ENCODE assay signal across 24 cellular contexts in genomic region chr17:64702815-64703214, GRCh38. TPM values are rescaled to one million over a fixed set of nuclear protein-coding genes. Genes with fewer than 3 reads are reported as not detected.
DNase-seq lines count a peak whose midpoint lies in the region; ATAC-seq, FAIRE-seq and TF ChIP-seq lines count a peak whose summit lies in the region.
"Had no signal": no experiment of that assay in that cellular context is flagged by ENCODE, and none has a peak within 500 bp of the region (broad histone marks: within the 10 kb centered on the region; RNA-seq: fewer than 3 reads in every experiment).

No MANE protein-coding gene starts in this region.

- peaks cover 0 to 3% of the 10 kb centered on the region in 2 experiments; a peak in 1 of 5 replicates for H3K27me3 ChIP-seq in HepG2 (ENCODE audit: control insufficient read depth in 1 of 2, insufficient read depth in 2 of 2, low read length in 2 of 2)
- no peaks in the 10 kb centered on the region for H3K27me3 ChIP-seq in right lobe of liver
- H3K27me3 ChIP-seq in RWPE2 (ENCODE audit: insufficient read depth, poor library complexity, severe bottlenecking), result no peaks in the 10 kb centered on the region
- H3K27me3 ChIP-seq: BE2C; BLaER1 treated with 17β-estradiol and CSF1 and Interleukin-3, amounts not matched to agents 10 nM and 100 nM had no signal

- H3K4me1 ChIP-seq in HepG2 (ENCODE audit: insufficient read depth, low read length) (peaks cover 49% of the 10 kb centered on the region), right lobe of liver (peaks cover 0 to 3% (median 0%) of the 10 kb centered on the region in 4 donors), RWPE2 (ENCODE audit: insufficient read depth, poor library complexity, severe bottlenecking) (peaks cover 31% of the 10 kb centered on the region)
- H3K4me1 ChIP-seq: BE2C had no signal

- POLR2A ChIA-PET in HepG2 (lab: Yijun Ruan, JAX), result no interaction called here

- H3K27ac ChIP-seq in HepG2 (ENCODE audit: extremely low read length, insufficient read depth, low read length), result no peak overlapping the region
- H3K27ac ChIP-seq in right lobe of liver, result no peak overlapping the region
- peak overlapping the region; percentile 20 for H3K27ac ChIP-seq in RWPE2 (ENCODE audit: poor library complexity, severe bottlenecking)
- H3K27ac ChIP-seq: A549; BLaER1 treated with 17β-estradiol and CSF1 and Interleukin-3, amounts not matched to agents 10 nM and 100 nM; GM23248 had no signal

- no peak overlapping the region for H2AFZ ChIP-seq in HepG2 (ENCODE audit: low read length)
- H2AFZ ChIP-seq: GM23248 had no signal

- H4K20me1 ChIP-seq in HepG2 (ENCODE audit: insufficient read depth, low read length), result no peaks in the 10 kb centered on the region
- H4K20me1 ChIP-seq: BLaER1 treated with 17β-estradiol and CSF1 and Interleukin-3, amounts not matched to agents 10 nM and 100 nM had no signal

- CTCF ChIA-PET in HepG2 (lab: Yijun Ruan, JAX; ENCODE audit: low intra/inter-chr PET ratio, low total read pairs), result no interaction called here

- intact Hi-C loops in HepG2 (cut with micrococcal nuclease; ENCODE audit: unreplicated experiment) (no loop called here), right lobe of liver (cut with DNase I) (no loop called here)

- H3K9me3 ChIP-seq in HepG2 (ENCODE audit: low read length) (no peaks in the 10 kb centered on the region), right lobe of liver (no peaks in the 10 kb centered on the region), RWPE2 (ENCODE audit: severe bottlenecking) (no peaks in the 10 kb centered on the region)
- H3K9me3 ChIP-seq: BE2C; BLaER1 treated with 17β-estradiol and CSF1 and Interleukin-3, amounts not matched to agents 10 nM and 100 nM had no signal

- H3K36me3 ChIP-seq in HepG2 (replicated peaks in 1 of 2; ENCODE audit: control insufficient read depth in 1 of 2, insufficient read depth in 2 of 2, low read length in 2 of 2), result no peaks in the 10 kb centered on the region
- H3K36me3 ChIP-seq in right lobe of liver, result no peaks in the 10 kb centered on the region
- no peaks in the 10 kb centered on the region for H3K36me3 ChIP-seq in RWPE2 (ENCODE audit: low read depth)
- H3K36me3 ChIP-seq: BE2C; BLaER1 treated with 17β-estradiol and CSF1 and Interleukin-3, amounts not matched to agents 10 nM and 100 nM had no signal

- H3K4me3 ChIP-seq in HepG2 (replicated peaks in 1 of 3; ENCODE audit: insufficient read depth in 1 of 3, low read depth in 2 of 3, low read length in 3 of 3) (no peak overlapping the region), right lobe of liver (no peak overlapping the region), RWPE2 (ENCODE audit: severe bottlenecking) (no peak overlapping the region)
- H3K4me3 ChIP-seq: A549; BLaER1 treated with 17β-estradiol and CSF1 and Interleukin-3, amounts not matched to agents 10 nM and 100 nM; GM12878; GM23248 had no signal

- TF ChIP-seq RAD21 in HepG2 (CRISPR knock-in tag; IDR thresholded peaks at IDR 0.05), result no peak

- DNase-seq in HepG2 (ENCODE audit: low spot score) (no peak), right lobe of liver (no peak), RWPE2 (ENCODE audit: low spot score) (no peak), foreskin melanocyte (peak; percentile 68), NCI-H187 treated with DMSO at 0.1 percent for 48 hours (lab: John Stamatoyannopoulos, UW) (no peak)
- DNase-seq in stimulated activated CD4-positive, alpha-beta T cell treated with anti-CD3 and anti-CD28 coated beads, Interleukin-4, amount 100 ng/mL, for 1 hour, result no peak
- DNase-seq: 8988T; ACHN; AML-193; BE2C; CD4-positive, alpha-beta T cell; CD8-positive, alpha-beta memory T cell; DMS 273 treated with DMSO at 0.1 percent for 48 hours; DMS79; EL; GDM1; GM23248; H7 had no signal

- no peak for TF ChIP-seq POLR2A in HepG2 (IDR thresholded peaks at IDR 0.05; ENCODE audit: insufficient read depth in 1 of 2, low read depth in 2 of 2, low read length in 2 of 2)
- no peak for TF ChIP-seq POLR2A in right lobe of liver (IDR thresholded peaks at IDR 0.05)

- no peak for TF ChIP-seq EP300 in HepG2 (IDR thresholded peaks at IDR 0.05; ENCODE audit: low read depth in 2 of 2, low read length in 2 of 2)
- TF ChIP-seq EP300 in HepG2 (CRISPR knock-in tag; IDR thresholded peaks at IDR 0.05; ENCODE audit: borderline replicate concordance), result no peak

- WGBS in HepG2 (ENCODE audit: low lambda C conversion rate), result 20% methylated on average over 2 of the region's 2 CpGs
- WGBS in right lobe of liver (ENCODE audit: insufficient coverage, low coverage, low lambda C conversion rate, missing lambda C conversion rate), result 74% methylated on average over 2 of the region's 2 CpGs

- H3K4me2 ChIP-seq in HepG2 (ENCODE audit: low read depth, low read length), result no peak overlapping the region
- H3K4me2 ChIP-seq: A549; BLaER1 treated with 17β-estradiol and CSF1 and Interleukin-3, amounts not matched to agents 10 nM and 100 nM had no signal

- H3K9ac ChIP-seq in HepG2 (ENCODE audit: insufficient read depth, low read depth, low read length), result no peak overlapping the region
- H3K9ac ChIP-seq: BLaER1 treated with 17β-estradiol and CSF1 and Interleukin-3, amounts not matched to agents 10 nM and 100 nM; GM23248 had no signal

- no peaks in the 10 kb centered on the region for H3K79me2 ChIP-seq in HepG2 (ENCODE audit: insufficient read depth, low read length)

- no peak for FAIRE-seq in HepG2 (lab: Jason Lieb, UNC)
- FAIRE-seq: A549, D721Med, GM12878, GM19239, H1 had no signal

- no peak for TF ChIP-seq CTCF in HepG2 (CRISPR knock-in tag; IDR thresholded peaks at IDR 0.05)
- no peak for TF ChIP-seq CTCF in right lobe of liver (IDR thresholded peaks at IDR 0.05)
- no peak for TF ChIP-seq CTCF in RWPE2 (IDR thresholded peaks at IDR 0.05; ENCODE audit: poor library complexity, severe bottlenecking)

- no TSS peak for BruUV-seq in HepG2 (replicated peaks; lab: Mats Ljungman, UMichigan)

- in situ Hi-C loops in HepG2 (cut with HindIII; ENCODE audit: extremely low pct_ligation_motif_present, low pct_unique_long_range_greater_than_20kb), result no loop called here

- ATAC-seq in HepG2 (no peak), right lobe of liver (no peak), RWPE2 (ENCODE audit: low read depth) (no peak)
- ATAC-seq: A549, GM12878 had no signal

TF ChIP-seq in HepG2, 621 proteins besides CTCF, POLR2A, EP300 and RAD21:
- TF ChIP-seq MAFK (conservative IDR thresholded peaks at IDR 0.05 in 1 of 2, IDR thresholded peaks at IDR 0.05 in 1 of 2; ENCODE audit: low read length in 2 of 2), result no peak
- no peak for TF ChIP-seq ZBTB46 (CRISPR knock-in tag; IDR thresholded peaks at IDR 0.05; ENCODE audit: borderline replicate concordance)
- TF ChIP-seq ZNF564 (CRISPR knock-in tag; IDR thresholded peaks at IDR 0.05), result peak; percentile 94
TF ChIP-seq in HepG2: peak in this region for 1.

RNA-seq across cellular contexts. Expression of gene SMURF2, which starts 40.7 kb away (rescaled TPM):
- total RNA-seq in HepG2 (2016; rRNA removed; fragmentation: Illumina TruSeq; extraction: Trizol) (24.3 and 29.3 TPM in 2 replicates), right lobe of liver (1 to 10 TPM; 2.5 to 6.8 (median 4.0) TPM)
- 9.8 and 12.5 TPM in 2 replicates for total RNA-seq in HepG2 (2016; cell fraction: cytosol; rRNA removed; fragmentation: Illumina TruSeq; extraction: Trizol; ENCODE audit: low read depth)
- 23.1 and 28.2 TPM in 2 replicates for total RNA-seq in HepG2 (2016; cell fraction: insoluble cytoplasmic fraction; rRNA removed; fragmentation: Illumina TruSeq; extraction: Trizol)
- 16.9 and 17.9 TPM in 2 replicates for total RNA-seq in HepG2 (2016; cell fraction: membrane; rRNA removed; fragmentation: Illumina TruSeq; extraction: Trizol)
- 23.0 and 24.2 TPM in 2 replicates for total RNA-seq in HepG2 (2016; cell fraction: nucleus; rRNA removed; fragmentation: Illumina TruSeq; extraction: Trizol)
- 12.9 and 14.9 TPM in 2 replicates for polyA plus RNA-seq in HepG2 (2011; rRNA removed)
- polyA plus RNA-seq in HepG2 (2011; cell fraction: cytosol; rRNA removed), result 6.7 and 10.4 TPM in 2 replicates
- 10.2 and 12.2 TPM in 2 replicates for polyA plus RNA-seq in HepG2 (2011; cell fraction: nucleus; rRNA removed)
- 13.3 and 15.9 TPM in 2 replicates for polyA plus RNA-seq in HepG2 (2012)
- 1.3 and 1.5 TPM in 2 replicates for polyA plus RNA-seq in HepG2 (2016; cell fraction: cytosol; fragmentation: Illumina TruSeq; extraction: Trizol; ENCODE audit: low read depth)
- polyA plus RNA-seq in HepG2 (2016; cell fraction: insoluble cytoplasmic fraction; fragmentation: Illumina TruSeq; extraction: Trizol; ENCODE audit: low read depth), result 20.3 and 21.2 TPM in 2 replicates
- 5.1 and 5.8 TPM in 2 replicates for polyA plus RNA-seq in HepG2 (2016; cell fraction: membrane; fragmentation: Illumina TruSeq; extraction: Trizol; ENCODE audit: low read depth)
- 24.6 and 25.3 TPM in 2 replicates for polyA plus RNA-seq in HepG2 (2016; cell fraction: nucleus; fragmentation: Illumina TruSeq; extraction: Trizol; ENCODE audit: insufficient read depth, low read depth)
- 16.0 and 18.1 TPM in 2 replicates for polyA minus RNA-seq in HepG2 (2011; rRNA and poly(A)+ RNA removed; ENCODE audit: low replicate concordance)
- polyA minus RNA-seq in HepG2 (2011; cell fraction: cytosol; rRNA and poly(A)+ RNA removed), result 14.9 and 18.5 TPM in 2 replicates
- polyA minus RNA-seq in HepG2 (2011; cell fraction: nucleus; rRNA and poly(A)+ RNA removed), result 28.2 and 34.3 TPM in 2 replicates
